In genomic region chr15:29226431-29227216, GRCh38 we compare ENCODE assay signal across 28 cellular contexts. TPM values are rescaled to one million over a fixed set of nuclear protein-coding genes. Genes with fewer than 3 reads are reported as not detected.
DNase-seq lines count a peak whose midpoint lies in the region; ATAC-seq and TF ChIP-seq lines count a peak whose summit lies in the region.
"Had no signal": no experiment of that assay in that cellular context is flagged by ENCODE, and none has a peak within 500 bp of the region (broad histone marks: within the 10 kb centered on the region; RNA-seq: fewer than 3 reads in every experiment).

No MANE protein-coding gene starts in this region.

- H4K8ac ChIP-seq in H9 (replicated peaks; ENCODE audit: insufficient read length, low read depth, low read length) (no peak overlapping the region), trophoblast cell (ENCODE audit: low read depth, low read length) (no peak overlapping the region)

- H3K4ac ChIP-seq in H9 (ENCODE audit: low read depth, low read length) (no peak overlapping the region), trophoblast cell (ENCODE audit: low read depth, low read length) (no peak overlapping the region)

- H3K4me1 Mint-ChIP-seq in H9 (peaks cover 21 to 23% of the 10 kb centered on the region in 2 experiments), glutamatergic neuron (ENCODE audit: low read depth, unreplicated experiment) (peaks cover 5% of the 10 kb centered on the region)
- no peaks in the 10 kb centered on the region for H3K4me1 Mint-ChIP-seq in activated naive CD8-positive, alpha-beta T cell treated with anti-CD3 and anti-CD28 coated beads, Interleukin-2, amount 50 U/mL, for 24 hours
- H3K4me1 Mint-ChIP-seq in activated T-cell treated with anti-CD3 and anti-CD28 coated beads, Interleukin-2, amount 50 U/mL, for 24 hours (ENCODE audit: low read depth), result no peaks in the 10 kb centered on the region
- H3K4me1 Mint-ChIP-seq: T-helper 17 cell had no signal

- no peak overlapping the region for H4K5ac ChIP-seq in H9 (ENCODE audit: insufficient read length, low read depth, low read length)

- H3K23ac ChIP-seq in H9 (ENCODE audit: insufficient read length, low read depth, low read length), result no peak overlapping the region
- H3K23ac ChIP-seq in trophoblast cell (ENCODE audit: low read length), result no peak overlapping the region

- H3T11ph ChIP-seq in H9 (ENCODE audit: low read length), result no peak overlapping the region

- no peak overlapping the region for H4K12ac ChIP-seq in trophoblast cell (ENCODE audit: low read depth, low read length)

- no peak overlapping the region for H3K14ac ChIP-seq in H9 (ENCODE audit: insufficient read depth, low read length)
- H3K14ac ChIP-seq in trophoblast cell (ENCODE audit: low read length), result no peak overlapping the region

- no peaks in the 10 kb centered on the region for H3K9me3 Mint-ChIP-seq in H9
- peaks cover 3% of the 10 kb centered on the region for H3K9me3 Mint-ChIP-seq in glutamatergic neuron (ENCODE audit: unreplicated experiment)
- H3K9me3 Mint-ChIP-seq in activated naive CD8-positive, alpha-beta T cell treated with anti-CD3 and anti-CD28 coated beads, Interleukin-2, amount 50 U/mL, for 24 hours, result no peaks in the 10 kb centered on the region
- no peaks in the 10 kb centered on the region for H3K9me3 Mint-ChIP-seq in activated T-cell treated with anti-CD3 and anti-CD28 coated beads, Interleukin-2, amount 50 U/mL, for 24 hours
- H3K9me3 Mint-ChIP-seq: CD4-positive, alpha-beta T cell had no signal

- H3K18ac ChIP-seq in H9 (ENCODE audit: insufficient read length, low read depth, low read length) (no peak overlapping the region), trophoblast cell (ENCODE audit: low read length) (no peak overlapping the region)

- H2BK12ac ChIP-seq in H9 (ENCODE audit: insufficient read length, low read depth, low read length) (no peak overlapping the region), trophoblast cell (ENCODE audit: low read length) (peak overlapping the region; percentile 72)

- no peak overlapping the region for H2BK15ac ChIP-seq in H9 (ENCODE audit: low read depth, low read length)

- H3K23me2 ChIP-seq in H9 (ENCODE audit: insufficient read length, low read depth, low read length, poor library complexity, severe bottlenecking), result no peaks in the 10 kb centered on the region

- no peak overlapping the region for H2BK20ac ChIP-seq in H9 (ENCODE audit: low read depth, low read length, poor library complexity, severe bottlenecking)

- no peaks in the 10 kb centered on the region for H4K20me1 ChIP-seq in H9 (ENCODE audit: control insufficient read depth, insufficient read depth, insufficient read length)

- H3K36me3 Mint-ChIP-seq in H9 (ENCODE audit: insufficient read depth in 1 of 3, low read depth in 3 of 3), result peaks cover 0 to 2% (median 0%) of the 10 kb centered on the region in 3 experiments; a peak in 1 of 7 replicates
- H3K36me3 Mint-ChIP-seq in glutamatergic neuron (ENCODE audit: unreplicated experiment), result peaks cover 4% of the 10 kb centered on the region
- H3K36me3 Mint-ChIP-seq in activated naive CD8-positive, alpha-beta T cell treated with anti-CD3 and anti-CD28 coated beads, Interleukin-2, amount 50 U/mL, for 24 hours (ENCODE audit: low read depth), result no peaks in the 10 kb centered on the region
- H3K36me3 Mint-ChIP-seq in activated T-cell treated with anti-CD3 and anti-CD28 coated beads, Interleukin-2, amount 50 U/mL, for 24 hours (ENCODE audit: low read depth), result no peaks in the 10 kb centered on the region

- no peak overlapping the region for H3K4me2 ChIP-seq in H9 (ENCODE audit: insufficient read depth, insufficient read length, low read length)
- no peak overlapping the region for H3K4me2 ChIP-seq in trophoblast cell (ENCODE audit: low read length)

- H3K27ac ChIP-seq in H9 (ENCODE audit: insufficient read length, low read depth, low read length), result no peak overlapping the region
- no peak overlapping the region for H3K27ac ChIP-seq in trophoblast cell (ENCODE audit: low read depth, low read length)
- H3K27ac ChIP-seq: breast epithelium, foreskin keratinocyte, neutrophil, SJSA1, transverse colon had no signal

- H2AFZ ChIP-seq in H9 (ENCODE audit: low read length) (no peak overlapping the region), trophoblast cell (ENCODE audit: insufficient read depth, low read length, poor library complexity) (no peak overlapping the region)

- WGBS in H9 (ENCODE audit: extremely low coverage, insufficient read length, low lambda C conversion rate), result no CpG with 5 or more reads among the region's 9 CpGs
- WGBS in trophoblast cell (ENCODE audit: extremely low coverage, insufficient coverage, insufficient read length), result no CpG with 5 or more reads among the region's 9 CpGs

- H3K4me3 Mint-ChIP-seq in H9 (no peak overlapping the region), glutamatergic neuron (ENCODE audit: unreplicated experiment) (no peak overlapping the region)
- H3K4me3 Mint-ChIP-seq in activated naive CD8-positive, alpha-beta T cell treated with anti-CD3 and anti-CD28 coated beads, Interleukin-2, amount 50 U/mL, for 24 hours, result no peak overlapping the region
- H3K4me3 Mint-ChIP-seq in activated T-cell treated with anti-CD3 and anti-CD28 coated beads, Interleukin-2, amount 50 U/mL, for 24 hours, result no peak overlapping the region
- H3K4me3 Mint-ChIP-seq: CD4-positive, alpha-beta T cell; T-helper 17 cell had no signal

- H2AK5ac ChIP-seq in H9 (ENCODE audit: insufficient read length, low read length) (no peak overlapping the region), trophoblast cell (ENCODE audit: low read length) (no peak overlapping the region)

- no peaks in the 10 kb centered on the region; the same call in 1 of the 2 replicates for H3K4me1 ChIP-seq in H9 (ENCODE audit: insufficient read depth, low read length)
- peaks cover 15 to 18% of the 10 kb centered on the region in 2 experiments for H3K4me1 ChIP-seq in trophoblast cell (ENCODE audit: control insufficient read depth in 1 of 2, insufficient read depth in 2 of 2, low read length in 2 of 2)
- H3K4me1 ChIP-seq: adrenal gland, breast epithelium, foreskin keratinocyte, SJSA1, transverse colon had no signal

- H3K9me3 ChIP-seq in H9 (ENCODE audit: control insufficient read depth, low read depth, low read length) (no peaks in the 10 kb centered on the region), trophoblast cell (ENCODE audit: insufficient read depth, low read depth, low read length) (peaks cover 2% of the 10 kb centered on the region)
- H3K9me3 ChIP-seq: adrenal gland, breast epithelium, mucosa of descending colon, neutrophil, SJSA1, transverse colon had no signal

- H3K27me3 Mint-ChIP-seq in H9 (ENCODE audit: low read depth) (no peaks in the 10 kb centered on the region; the same call in 1 of the 2 replicates), glutamatergic neuron (ENCODE audit: unreplicated experiment) (no peaks in the 10 kb centered on the region)
- H3K27me3 Mint-ChIP-seq in activated naive CD8-positive, alpha-beta T cell treated with anti-CD3 and anti-CD28 coated beads, Interleukin-2, amount 50 U/mL, for 24 hours, result peaks cover 23% of the 10 kb centered on the region
- peaks cover 51% of the 10 kb centered on the region for H3K27me3 Mint-ChIP-seq in activated T-cell treated with anti-CD3 and anti-CD28 coated beads, Interleukin-2, amount 50 U/mL, for 24 hours

- TF ChIP-seq CTCF in H9 (conservative IDR thresholded peaks at IDR 0.05), result no peak
- no peak for TF ChIP-seq CTCF in glutamatergic neuron (IDR thresholded peaks at IDR 0.05; ENCODE audit: partially characterized antibody, unreplicated experiment)

- H3K79me1 ChIP-seq in H9 (ENCODE audit: insufficient read depth, low read depth, low read length, poor library complexity, severe bottlenecking), result no peaks in the 10 kb centered on the region
- H3K79me1 ChIP-seq in trophoblast cell (ENCODE audit: low read length), result peaks cover 3% of the 10 kb centered on the region

- H2BK5ac ChIP-seq in H9 (ENCODE audit: insufficient read length, low read length) (no peak overlapping the region), trophoblast cell (ENCODE audit: low read depth, low read length, poor library complexity) (no peak overlapping the region)

- no peaks in the 10 kb centered on the region for H3K36me3 ChIP-seq in trophoblast cell (ENCODE audit: control insufficient read depth in 1 of 2, insufficient read depth in 2 of 2, low read length in 2 of 2)
- H3K36me3 ChIP-seq: adrenal gland, breast epithelium, neutrophil, SJSA1, transverse colon had no signal

- H3K9ac ChIP-seq in H9 (ENCODE audit: extremely low read depth, insufficient read length, low read length) (no peak overlapping the region), trophoblast cell (ENCODE audit: low read length) (no peak overlapping the region)

- no peak overlapping the region for H3K56ac ChIP-seq in H9 (ENCODE audit: insufficient read length, low read depth, low read length)

- no peaks in the 10 kb centered on the region for H3K27me3 ChIP-seq in H9 (ENCODE audit: insufficient read depth, low read length)
- no peaks in the 10 kb centered on the region for H3K27me3 ChIP-seq in trophoblast cell (ENCODE audit: insufficient read depth, low read length)
- H3K27me3 ChIP-seq: adrenal gland, SJSA1, transverse colon had no signal

- no peaks in the 10 kb centered on the region for H3K79me2 ChIP-seq in H9 (ENCODE audit: insufficient read depth, low read length)
- H3K79me2 ChIP-seq in trophoblast cell (ENCODE audit: control insufficient read depth, insufficient read depth, low read length, poor library complexity), result no peaks in the 10 kb centered on the region

- no peak overlapping the region for H2BK120ac ChIP-seq in H9 (ENCODE audit: low read depth, low read length, poor library complexity, severe bottlenecking)
- H2BK120ac ChIP-seq in trophoblast cell (ENCODE audit: insufficient read depth, low read length, poor library complexity), result no peak overlapping the region

- DNase-seq in H9, result no peak
- peak; percentile 61 for DNase-seq in NCI-H2227 (lab: John Stamatoyannopoulos, UW; ENCODE audit: unreplicated experiment)
- DNase-seq in glutamatergic neuron, result no peak
- DNase-seq in trophoblast cell, result no peak
- DNase-seq in activated naive CD8-positive, alpha-beta T cell treated with anti-CD3 and anti-CD28 coated beads, Interleukin-2, amount 50 U/mL, for 24 hours, result no peak
- DNase-seq in AG08395 (ENCODE audit: low spot score), result no peak
- no peak for DNase-seq in activated T-cell treated with anti-CD3 and anti-CD28 coated beads, Interleukin-2, amount 50 U/mL, for 24 hours
- DNase-seq: activated CD4-positive, alpha-beta T cell treated with anti-CD3 and anti-CD28 coated beads for 4 hours; activated CD8-positive, alpha-beta memory T cell treated with anti-CD3 and anti-CD28 coated beads for 24 hours; activated naive CD4-positive, alpha-beta T cell; activated T-cell treated with anti-CD3 and anti-CD28 coated beads, Interleukin-2, amount 50 U/mL, for 1 hour; CD4-positive, alpha-beta T cell; DMS 273 treated with DMSO at 0.1 percent for 48 hours; effector CD8-positive, alpha-beta T cell; foreskin keratinocyte; GDM1; hypothalamus; KG1; left ventricle myocardium superior; NCI-H526; T-helper 17 cell; transverse colon had no signal

- no peak for ATAC-seq in activated naive CD8-positive, alpha-beta T cell treated with anti-CD3 and anti-CD28 coated beads, Interleukin-2, amount 50 U/mL, for 24 hours
- ATAC-seq: esophagus mucosa, foreskin keratinocyte, left ventricle myocardium superior, mucosa of descending colon, T-helper 17 cell had no signal

- H3K27ac Mint-ChIP-seq in H9, result peak overlapping the region; percentile 36 to 72 (median 63); a peak in 4 of 7 replicates
- peak overlapping the region; percentile 70 for H3K27ac Mint-ChIP-seq in glutamatergic neuron (ENCODE audit: unreplicated experiment)
- H3K27ac Mint-ChIP-seq in activated naive CD8-positive, alpha-beta T cell treated with anti-CD3 and anti-CD28 coated beads, Interleukin-2, amount 50 U/mL, for 24 hours, result no peak overlapping the region
- H3K27ac Mint-ChIP-seq in activated T-cell treated with anti-CD3 and anti-CD28 coated beads, Interleukin-2, amount 50 U/mL, for 24 hours, result no peak overlapping the region
- H3K27ac Mint-ChIP-seq: CD4-positive, alpha-beta T cell; T-helper 17 cell had no signal

- H4K91ac ChIP-seq in H9 (ENCODE audit: insufficient read length, low read depth, low read length) (no peak overlapping the region), trophoblast cell (ENCODE audit: low read depth, low read length) (no peak overlapping the region)

- no peak overlapping the region for H3K4me3 ChIP-seq in trophoblast cell (ENCODE audit: low read depth, low read length)
- H3K4me3 ChIP-seq: adrenal gland, breast epithelium, mucosa of descending colon, SJSA1, transverse colon had no signal

RNA-seq across cellular contexts. Expression of gene NSMCE3, which starts 43.0 kb away (rescaled TPM):
- total RNA-seq in H9 (2021), result 6.9 and 7.8 TPM in 2 replicates
- total RNA-seq in glutamatergic neuron (ENCODE audit: unreplicated experiment), result 6.5 TPM
- 5.7 and 6.0 TPM in 2 replicates for polyA plus RNA-seq in trophoblast cell (2013)

Comparison
In these comparisons a context has a peak if more than half of its experiments do, and no peak if none do; other contexts are left out.
1. H3K27ac Mint-ChIP-seq: peak in H9 (3 of 3) and glutamatergic neuron (single experiment); none in activated naive CD8-positive, alpha-beta T cell treated with anti-CD3 and anti-CD28 coated beads, Interleukin-2, amount 50 U/mL, for 24 hours (single experiment) and activated T-cell treated with anti-CD3 and anti-CD28 coated beads, Interleukin-2, amount 50 U/mL, for 24 hours (single experiment).